ENCODE assay signal across 20 cellular contexts in the genomic region with DNA sequence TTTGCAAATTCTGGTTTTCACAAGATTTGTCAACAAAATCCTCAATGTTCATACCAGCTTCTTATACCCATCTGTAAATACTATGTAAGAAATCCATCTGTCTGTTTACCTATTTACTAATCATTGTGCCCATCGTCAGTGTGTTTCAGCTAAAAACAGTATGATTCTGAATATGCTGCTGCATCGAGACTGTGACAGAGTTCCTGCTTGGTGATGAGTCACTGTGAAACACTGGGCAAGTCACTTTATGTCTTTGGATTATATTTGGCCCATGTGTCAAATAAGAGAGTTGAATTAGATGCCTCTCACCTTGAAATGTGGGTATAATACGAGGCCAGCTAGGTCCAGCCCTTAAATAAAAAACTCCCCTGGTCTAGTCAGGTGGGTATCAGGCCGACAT.
A peak's percentile ranks its signal among the peaks of the same experiment; 100 is the strongest.
DNase-seq lines count a peak whose midpoint lies in the region; ATAC-seq, FAIRE-seq and TF ChIP-seq lines count a peak whose summit lies in the region.
"Had no signal": no experiment of that assay in that cellular context is flagged by ENCODE, and none has a peak within 500 bp of the region (broad histone marks: within the 10 kb centered on the region; RNA-seq: fewer than 3 reads in every experiment).

No MANE protein-coding gene starts in this region.

- POLR2A ChIA-PET in HEK293 (lab: Yijun Ruan, JAX) = no interaction called here

- H3K4me3 Mint-ChIP-seq in astrocyte (ENCODE audit: unreplicated experiment) = no peak overlapping the region
- H3K4me3 Mint-ChIP-seq: B cell; CD4-positive, alpha-beta T cell had no signal

- H3K36me3 Mint-ChIP-seq in astrocyte (ENCODE audit: low read depth, unreplicated experiment) = no peaks in the 10 kb centered on the region

- CTCF ChIA-PET in HEK293 (lab: Yijun Ruan, JAX) = interaction anchor here (0.5 kb wide), 1 partner anchor 666 kb away, joined by 3 read pairs; no protein-coding TSS in a partner anchor

- DNase-seq in AG10803 (ENCODE audit: low read depth) = peak; percentile 1
- no peak for DNase-seq in astrocyte (ENCODE audit: low read depth)
- peak; percentile 26 for DNase-seq in fibroblast of mammary gland (ENCODE audit: low read depth)
- no peak for DNase-seq in RPMI8226
- no peak for DNase-seq in thyroid gland
- DNase-seq in SHP77 treated with DMSO at 0.1 percent for 48 hours (lab: John Stamatoyannopoulos, UW) = no peak
- DNase-seq: Calu3; CD4-positive, alpha-beta T cell; GF-D8; Karpas-422; NCI-H146; NCI-H345; NCI-H526 treated with DMSO at 0.1 percent for 48 hours; PC-9; Right ventricle myocardium superior had no signal

- TF ChIP-seq CTCF in AG10803 (conservative IDR thresholded peaks at IDR 0.05; ENCODE audit: low read length) (no peak), HEK293 (tag by site-specific recombination; IDR thresholded peaks at IDR 0.05) (no peak), astrocyte (IDR thresholded peaks at IDR 0.05; ENCODE audit: insufficient read depth, low read depth, low read length) (no peak), fibroblast of mammary gland (conservative IDR thresholded peaks at IDR 0.05; ENCODE audit: control insufficient read depth, insufficient read depth, low read depth, low read length) (no peak), thyroid gland (IDR thresholded peaks at IDR 0.05) (no peak)

- 89 to 94% methylated on average over 4 of the region's 4 CpGs for WGBS in thyroid gland, 2 donors

- H3K27me3 ChIP-seq in astrocyte (ENCODE audit: insufficient read depth, low read length) = no peaks in the 10 kb centered on the region
- H3K27me3 ChIP-seq in thyroid gland = no peaks in the 10 kb centered on the region

- no peak for ATAC-seq in GM18867 (IDR thresholded peaks at IDR 0.05; ENCODE audit: unreplicated experiment)
- ATAC-seq: SK-N-SH treated with all-trans-retinoic acid at 6 μM for 48 hours had no signal

- H3K4me3 ChIP-seq in AG10803 (ENCODE audit: low read length) (no peak overlapping the region), HEK293 (ENCODE audit: low read depth, low read length) (no peak overlapping the region), astrocyte (ENCODE audit: insufficient read depth, low read depth, low read length) (no peak overlapping the region), fibroblast of mammary gland (ENCODE audit: control insufficient read depth, low read depth, low read length) (no peak overlapping the region), thyroid gland (replicated peaks in 1 of 3) (no peak overlapping the region)
- H3K4me3 ChIP-seq: HAP-1, PC-9 had no signal

- no peak overlapping the region for H3K27ac ChIP-seq in HEK293 (ENCODE audit: extremely low read depth, low read depth, low read length)
- H3K27ac ChIP-seq in astrocyte (ENCODE audit: low read depth, low read length) = no peak overlapping the region
- H3K27ac ChIP-seq in thyroid gland = no peak overlapping the region
- H3K27ac ChIP-seq: PC-9 had no signal

- H2AFZ ChIP-seq in astrocyte (ENCODE audit: low read depth, low read length) = no peak overlapping the region
- H2AFZ ChIP-seq: PC-9 had no signal

- no peaks in the 10 kb centered on the region for H3K9me3 ChIP-seq in HEK293 (ENCODE audit: control insufficient read depth, insufficient read depth, low read depth, low read length)
- no peaks in the 10 kb centered on the region for H3K9me3 ChIP-seq in astrocyte (ENCODE audit: insufficient read depth, low read depth, low read length)
- H3K9me3 ChIP-seq in thyroid gland = no peaks in the 10 kb centered on the region
- H3K9me3 ChIP-seq: HAP-1 had no signal

- H3K4me1 Mint-ChIP-seq in astrocyte (ENCODE audit: low read depth, unreplicated experiment) = no peaks in the 10 kb centered on the region
- H3K4me1 Mint-ChIP-seq: B cell had no signal

- H3K4me1 ChIP-seq in HEK293 (ENCODE audit: control insufficient read depth, insufficient read depth, low read length) (no peaks in the 10 kb centered on the region), astrocyte (ENCODE audit: insufficient read depth, low read length) (no peaks in the 10 kb centered on the region), thyroid gland (no peaks in the 10 kb centered on the region)
- H3K4me1 ChIP-seq: HAP-1 had no signal

- no peak overlapping the region for H3K4me2 ChIP-seq in astrocyte (ENCODE audit: low read length)
- H3K4me2 ChIP-seq: PC-9 had no signal

- H3K36me3 ChIP-seq in HEK293 (ENCODE audit: control insufficient read depth in 2 of 2, insufficient read depth in 1 of 2, low read length in 2 of 2) (no peaks in the 10 kb centered on the region), astrocyte (ENCODE audit: insufficient read depth, low read length) (no peaks in the 10 kb centered on the region), thyroid gland (no peaks in the 10 kb centered on the region)
- H3K36me3 ChIP-seq: HAP-1 had no signal

- intact Hi-C loops in thyroid gland (cut with DNase I) = no loop called here

- H3K27me3 Mint-ChIP-seq in astrocyte (ENCODE audit: low read depth, unreplicated experiment) = no peaks in the 10 kb centered on the region
- H3K27me3 Mint-ChIP-seq: CD4-positive, alpha-beta T cell had no signal

- H3K9me3 Mint-ChIP-seq in astrocyte (ENCODE audit: unreplicated experiment) = no peaks in the 10 kb centered on the region
- H3K9me3 Mint-ChIP-seq: CD4-positive, alpha-beta T cell had no signal

- H4K20me1 ChIP-seq in astrocyte (ENCODE audit: insufficient read depth, low read length) = no peaks in the 10 kb centered on the region

- no peak for TF ChIP-seq POLR2A in thyroid gland (IDR thresholded peaks at IDR 0.05)

- peak; percentile 99 for FAIRE-seq in astrocyte (lab: Jason Lieb, UNC)

- H3K79me2 ChIP-seq in astrocyte (ENCODE audit: insufficient read depth, low read length) = no peaks in the 10 kb centered on the region

- no peak overlapping the region for H3K27ac Mint-ChIP-seq in astrocyte (ENCODE audit: unreplicated experiment)
- H3K27ac Mint-ChIP-seq: B cell; CD4-positive, alpha-beta T cell had no signal

- no peak overlapping the region for H3K9ac ChIP-seq in astrocyte (ENCODE audit: low read length)

TF ChIP-seq in HEK293, 187 proteins besides CTCF, POLR2A, EP300 and RAD21:
- TF ChIP-seq SETDB1 (IDR thresholded peaks at IDR 0.05; ENCODE audit: insufficient read length, low read length) (peak; percentile 47), ZNF302 (tag by site-specific recombination; IDR thresholded peaks at IDR 0.05; ENCODE audit: low read depth) (no peak)

Comparison
In these comparisons a context has a peak if more than half of its experiments do, and no peak if none do; other contexts are left out.
1. DNase-seq: peak in AG10803 (single experiment) and fibroblast of mammary gland (single experiment); none in astrocyte (single experiment), RPMI8226 (single experiment), thyroid gland (0 of 2) and SHP77 treated with DMSO at 0.1 percent for 48 hours (single experiment).